1 cellular context compared by ENCODE assay signal in genomic region chr10:125231116-125231812, GRCh38.
TF ChIP-seq lines count a peak whose summit lies in the region.

No MANE protein-coding gene starts in this region.

TF ChIP-seq in WTC11, 78 proteins besides CTCF, POLR2A, EP300 and RAD21 (continued from another document):
- TF ChIP-seq ZBTB43 (CRISPR knock-in tag; IDR thresholded peaks at IDR 0.05) (no peak), NFE2L1 (CRISPR knock-in tag; IDR thresholded peaks at IDR 0.05) (no peak), ZNF121 (CRISPR knock-in tag; IDR thresholded peaks at IDR 0.05) (no peak), JUN (CRISPR knock-in tag; IDR thresholded peaks at IDR 0.05) (no peak), USF1 (CRISPR knock-in tag; IDR thresholded peaks at IDR 0.05) (no peak)
